16 cellular contexts compared by ENCODE assay signal in genomic region chr1:156136970-156137483, GRCh38. TPM values are rescaled to one million over a fixed set of nuclear protein-coding genes. Genes with fewer than 3 reads are reported as not detected.
DNase-seq lines count a peak whose midpoint lies in the region; ATAC-seq, FAIRE-seq and TF ChIP-seq lines count a peak whose summit lies in the region.
"Had no signal": no experiment of that assay in that cellular context is flagged by ENCODE, and none has a peak within 500 bp of the region (broad histone marks: within the 10 kb centered on the region; RNA-seq: fewer than 3 reads in every experiment).

No MANE protein-coding gene starts in this region.

- CTCF ChIA-PET in HepG2 (lab: Yijun Ruan, JAX; ENCODE audit: low intra/inter-chr PET ratio, low total read pairs), result interaction anchor here (0.7 kb wide), 1 partner anchor 47 kb away, joined by 3 read pairs; no protein-coding TSS in a partner anchor

- H3K36me3 Mint-ChIP-seq in type B pancreatic cell, result no peaks in the 10 kb centered on the region

- H3K27ac ChIP-seq in HepG2 (ENCODE audit: extremely low read length, insufficient read depth, low read length) (no peak overlapping the region), right lobe of liver (no peak overlapping the region), esophagus squamous epithelium (no peak overlapping the region)
- H3K27ac ChIP-seq: pancreas, SK-N-MC had no signal

- no peaks in the 10 kb centered on the region for H3K79me2 ChIP-seq in HepG2 (ENCODE audit: insufficient read depth, low read length)

- no peak overlapping the region for H3K27ac Mint-ChIP-seq in type B pancreatic cell
- H3K27ac Mint-ChIP-seq: activated CD8-positive, alpha-beta T cell treated with anti-CD3 and anti-CD28 coated beads, Interleukin-2, amount 10 ng/mL, durations not matched to agents 7 days and 5 days had no signal

- H3K4me2 ChIP-seq in HepG2 (ENCODE audit: low read depth, low read length), result no peak overlapping the region

- intact Hi-C loops in HepG2 (cut with micrococcal nuclease; ENCODE audit: unreplicated experiment), result no loop called here
- intact Hi-C loops in right lobe of liver (cut with DNase I), result loop anchor here in 1 of 2 donors (10.0 kb wide), 1 partner anchor 108 kb away; the partner anchor contains the start of genes BGLAP and PAQR6
- intact Hi-C loops in esophagus squamous epithelium (cut with DNase I), result loop anchor here (5.0 kb wide), 1 partner anchor 90 kb away; no protein-coding TSS in a partner anchor
- intact Hi-C loops in lower leg skin (cut with DNase I; ENCODE audit: low total_unique reads), result loop anchor here (10.0 kb wide), 1 partner anchor 188 kb away; no protein-coding TSS in a partner anchor

- TF ChIP-seq EP300 in HepG2 (IDR thresholded peaks at IDR 0.05; ENCODE audit: low read depth in 2 of 2, low read length in 2 of 2) (no peak), HepG2 (CRISPR knock-in tag; IDR thresholded peaks at IDR 0.05; ENCODE audit: borderline replicate concordance) (no peak)

- no peak overlapping the region for H3K4me3 Mint-ChIP-seq in type B pancreatic cell
- H3K4me3 Mint-ChIP-seq: activated CD8-positive, alpha-beta T cell treated with anti-CD3 and anti-CD28 coated beads, Interleukin-2, amount 10 ng/mL, durations not matched to agents 7 days and 5 days had no signal

- TF ChIP-seq CTCF in HepG2 (CRISPR knock-in tag; IDR thresholded peaks at IDR 0.05) (peak; percentile 29), right lobe of liver (IDR thresholded peaks at IDR 0.05) (no peak), astrocyte of the spinal cord (IDR thresholded peaks at IDR 0.05; ENCODE audit: low read depth, low read length) (peak; percentile 34), foreskin fibroblast (IDR thresholded peaks at IDR 0.05; ENCODE audit: low read depth, low read length) (peak; percentile 9), type B pancreatic cell (conservative IDR thresholded peaks at IDR 0.05) (peak; percentile 47), esophagus squamous epithelium (IDR thresholded peaks at IDR 0.05) (no peak), lower leg skin (IDR thresholded peaks at IDR 0.05) (no peak)

- in situ Hi-C loops in HepG2 (cut with HindIII; ENCODE audit: extremely low pct_ligation_motif_present, low pct_unique_long_range_greater_than_20kb) (no loop called here), astrocyte of the spinal cord (cut with HindIII; ENCODE audit: low sequenced_read_pairs) (no loop called here)

- no peak overlapping the region for H3K9ac ChIP-seq in HepG2 (ENCODE audit: insufficient read depth, low read depth, low read length)

- H3K36me3 ChIP-seq in HepG2 (replicated peaks in 1 of 2; ENCODE audit: control insufficient read depth in 1 of 2, insufficient read depth in 2 of 2, low read length in 2 of 2) (peaks cover 40 to 64% of the 10 kb centered on the region in 2 experiments; a peak in 4 of 5 replicates), right lobe of liver (peaks cover 15 to 63% (median 50%) of the 10 kb centered on the region in 4 donors), esophagus squamous epithelium (peaks cover 71 to 92% (median 73%) of the 10 kb centered on the region in 3 donors)

- H3K4me1 ChIP-seq in HepG2 (ENCODE audit: insufficient read depth, low read length) (peaks cover 12% of the 10 kb centered on the region), right lobe of liver (no peaks in the 10 kb centered on the region), esophagus squamous epithelium (peaks cover 6 to 40% (median 7%) of the 10 kb centered on the region in 3 donors)
- H3K4me1 ChIP-seq: pancreas had no signal

- H3K9me3 Mint-ChIP-seq in type B pancreatic cell, result no peaks in the 10 kb centered on the region

- 96% methylated on average over 4 of the region's 12 CpGs for WGBS in HepG2 (ENCODE audit: low lambda C conversion rate)
- 78% methylated on average over 7 of the region's 12 CpGs for WGBS in right lobe of liver (ENCODE audit: insufficient coverage, low coverage, low lambda C conversion rate, missing lambda C conversion rate)
- WGBS in esophagus squamous epithelium, 2 donors, result 90% methylated on average over 2 of the region's 12 CpGs; no CpG with 5 or more reads in 1 of the 2 donors
- 60 to 85% methylated on average over 8 to 12 of the region's 12 CpGs for WGBS in lower leg skin, 2 donors

- H3K9me3 ChIP-seq in HepG2 (ENCODE audit: low read length) (no peaks in the 10 kb centered on the region), right lobe of liver (no peaks in the 10 kb centered on the region), esophagus squamous epithelium (no peaks in the 10 kb centered on the region)
- H3K9me3 ChIP-seq: pancreas had no signal

- peak; percentile 12 for ATAC-seq in HepG2
- ATAC-seq in right lobe of liver, result no peak
- ATAC-seq in GM21529 (IDR thresholded peaks at IDR 0.05; ENCODE audit: unreplicated experiment), result no peak
- ATAC-seq: activated CD8-positive, alpha-beta T cell treated with anti-CD3 and anti-CD28 coated beads, Interleukin-2, amount 10 ng/mL, durations not matched to agents 7 days and 5 days; left colon; pancreas had no signal

- POLR2A ChIA-PET in HepG2 (lab: Yijun Ruan, JAX), result no interaction called here

- TF ChIP-seq POLR2A in HepG2 (IDR thresholded peaks at IDR 0.05; ENCODE audit: insufficient read depth in 1 of 2, low read depth in 2 of 2, low read length in 2 of 2) (no peak), right lobe of liver (IDR thresholded peaks at IDR 0.05) (no peak), esophagus squamous epithelium (IDR thresholded peaks at IDR 0.05) (no peak), lower leg skin (IDR thresholded peaks at IDR 0.05) (no peak)

- no peak overlapping the region for H2AFZ ChIP-seq in HepG2 (ENCODE audit: low read length)

- no peak for TF ChIP-seq RAD21 in HepG2 (CRISPR knock-in tag; IDR thresholded peaks at IDR 0.05)

- H3K27me3 ChIP-seq in HepG2 (ENCODE audit: control insufficient read depth in 1 of 2, insufficient read depth in 2 of 2, low read length in 2 of 2) (no peaks in the 10 kb centered on the region), right lobe of liver (no peaks in the 10 kb centered on the region), esophagus squamous epithelium (no peaks in the 10 kb centered on the region)
- H3K27me3 ChIP-seq: pancreas had no signal

- H4K20me1 ChIP-seq in HepG2 (ENCODE audit: insufficient read depth, low read length), result peaks cover 5% of the 10 kb centered on the region; the same call in 1 of the 2 replicates

- no peak for FAIRE-seq in HepG2 (lab: Jason Lieb, UNC)
- FAIRE-seq: D721Med, pancreas had no signal

- H3K27me3 Mint-ChIP-seq in type B pancreatic cell, result no peaks in the 10 kb centered on the region

- H3K4me3 ChIP-seq in HepG2 (replicated peaks in 1 of 3; ENCODE audit: insufficient read depth in 1 of 3, low read depth in 2 of 3, low read length in 3 of 3) (no peak overlapping the region), right lobe of liver (no peak overlapping the region), astrocyte of the spinal cord (ENCODE audit: low read depth, low read length) (no peak overlapping the region), foreskin fibroblast (ENCODE audit: low read depth in 1 of 2, low read length in 2 of 2) (no peak overlapping the region), esophagus squamous epithelium (no peak overlapping the region), lower leg skin (ENCODE audit: low read depth, poor library complexity, severe bottlenecking) (no peak overlapping the region)
- H3K4me3 ChIP-seq: pancreas, SK-N-MC, skin epidermis had no signal

- DNase-seq in HepG2 (ENCODE audit: low spot score) (no peak), right lobe of liver (no peak), astrocyte of the spinal cord (ENCODE audit: low read depth, low spot score) (no peak), foreskin fibroblast (no peak), type B pancreatic cell (ENCODE audit: extremely low spot score, unreplicated experiment) (no peak), esophagus squamous epithelium (lab: John Stamatoyannopoulos, UW) (no peak), lower leg skin (ENCODE audit: low spot score in 2 of 2) (no peak)
- DNase-seq: activated CD8-positive, alpha-beta T cell treated with anti-CD3 and anti-CD28 coated beads, Interleukin-2, amount 10 ng/mL, durations not matched to agents 7 days and 5 days; left colon; NCI-H1694; NCI-H446; pancreas had no signal

- BruUV-seq in HepG2 (replicated peaks; lab: Mats Ljungman, UMichigan), result no TSS peak

- peaks cover 15% of the 10 kb centered on the region for H3K4me1 Mint-ChIP-seq in type B pancreatic cell (ENCODE audit: unreplicated experiment)

RNA-seq across cellular contexts. Expression of gene SEMA4A, which starts 16.4 kb away (rescaled TPM):
- total RNA-seq in HepG2 (2016; rRNA removed; fragmentation: Illumina TruSeq; extraction: Trizol) (0.09 TPM in 1 of 2 replicates, not detected in the other), right lobe of liver (1 to 10 TPM in 4 of 6 experiments, under 1 TPM in 2; 0.62 to 2.6 (median 1.3) TPM), type B pancreatic cell (ENCODE audit: low replicate concordance) (7.1 and 12.9 TPM in 2 replicates), esophagus squamous epithelium (10 to 100 TPM; 21.4 to 36.6 (median 23.1) TPM), lower leg skin (10 to 100 TPM; 30.5 to 45.4 (median 41.4) TPM)
- total RNA-seq in HepG2 (2016; cell fraction: cytosol; rRNA removed; fragmentation: Illumina TruSeq; extraction: Trizol; ENCODE audit: low read depth), result not detected in 2 replicates
- total RNA-seq in HepG2 (2016; cell fraction: insoluble cytoplasmic fraction; rRNA removed; fragmentation: Illumina TruSeq; extraction: Trizol), result 0.15 TPM in 1 of 2 replicates, not detected in the other
- not detected in 2 replicates for total RNA-seq in HepG2 (2016; cell fraction: membrane; rRNA removed; fragmentation: Illumina TruSeq; extraction: Trizol)
- total RNA-seq in HepG2 (2016; cell fraction: nucleus; rRNA removed; fragmentation: Illumina TruSeq; extraction: Trizol), result 0.13 TPM in 1 of 2 replicates, not detected in the other
- 0.14 and 0.20 TPM in 2 replicates for polyA plus RNA-seq in HepG2 (2011; rRNA removed)
- 0.08 and 0.09 TPM in 2 replicates for polyA plus RNA-seq in HepG2 (2011; cell fraction: cytosol; rRNA removed)
- polyA plus RNA-seq in HepG2 (2011; cell fraction: nucleus; rRNA removed), result 0.21 and 0.61 TPM in 2 replicates
- 0.19 and 0.21 TPM in 2 replicates for polyA plus RNA-seq in HepG2 (2012)
- not detected in 2 replicates for polyA plus RNA-seq in HepG2 (2016; cell fraction: cytosol; fragmentation: Illumina TruSeq; extraction: Trizol; ENCODE audit: low read depth)
- 0.45 TPM in 1 of 2 replicates, not detected in the other for polyA plus RNA-seq in HepG2 (2016; cell fraction: insoluble cytoplasmic fraction; fragmentation: Illumina TruSeq; extraction: Trizol; ENCODE audit: low read depth)
- polyA plus RNA-seq in HepG2 (2016; cell fraction: membrane; fragmentation: Illumina TruSeq; extraction: Trizol; ENCODE audit: low read depth), result not detected in 2 replicates
- 0.15 TPM in 1 of 2 replicates, not detected in the other for polyA plus RNA-seq in HepG2 (2016; cell fraction: nucleus; fragmentation: Illumina TruSeq; extraction: Trizol; ENCODE audit: insufficient read depth, low read depth)
- 0.88 and 18.6 TPM in 2 replicates for polyA minus RNA-seq in HepG2 (2011; rRNA and poly(A)+ RNA removed; ENCODE audit: low replicate concordance)
- polyA minus RNA-seq in HepG2 (2011; cell fraction: cytosol; rRNA and poly(A)+ RNA removed), result not detected in 2 replicates
- 0.39 TPM in 1 of 2 replicates, not detected in the other for polyA minus RNA-seq in HepG2 (2011; cell fraction: nucleus; rRNA and poly(A)+ RNA removed)

RNA-seq across cellular contexts. Expression of gene LMNA, which starts 22.5 kb away (rescaled TPM):
- total RNA-seq in HepG2 (2016; rRNA removed; fragmentation: Illumina TruSeq; extraction: Trizol) (190 and 225 TPM in 2 replicates), right lobe of liver (100 to 1,000 TPM in 3 of 6 experiments, 10 to 100 TPM in 3; 79.4 to 129 (median 98.8) TPM), type B pancreatic cell (ENCODE audit: low replicate concordance) (141 and 400 TPM in 2 replicates), esophagus squamous epithelium (100 to 1,000 TPM; 322 to 480 (median 403) TPM), lower leg skin (100 to 1,000 TPM; 530 to 611 (median 555) TPM)
- 16.7 and 20.3 TPM in 2 replicates for total RNA-seq in HepG2 (2016; cell fraction: cytosol; rRNA removed; fragmentation: Illumina TruSeq; extraction: Trizol; ENCODE audit: low read depth)
- total RNA-seq in HepG2 (2016; cell fraction: insoluble cytoplasmic fraction; rRNA removed; fragmentation: Illumina TruSeq; extraction: Trizol), result 150 and 214 TPM in 2 replicates
- 22.8 and 26.6 TPM in 2 replicates for total RNA-seq in HepG2 (2016; cell fraction: membrane; rRNA removed; fragmentation: Illumina TruSeq; extraction: Trizol)
- 106 and 117 TPM in 2 replicates for total RNA-seq in HepG2 (2016; cell fraction: nucleus; rRNA removed; fragmentation: Illumina TruSeq; extraction: Trizol)
- 107 and 110 TPM in 2 replicates for polyA plus RNA-seq in HepG2 (2011; rRNA removed)
- polyA plus RNA-seq in HepG2 (2011; cell fraction: cytosol; rRNA removed), result 79.6 and 122 TPM in 2 replicates
- 236 and 366 TPM in 2 replicates for polyA plus RNA-seq in HepG2 (2011; cell fraction: nucleus; rRNA removed)
- 86.7 and 101 TPM in 2 replicates for polyA plus RNA-seq in HepG2 (2012)
- 11.1 and 13.2 TPM in 2 replicates for polyA plus RNA-seq in HepG2 (2016; cell fraction: cytosol; fragmentation: Illumina TruSeq; extraction: Trizol; ENCODE audit: low read depth)
- 143 and 179 TPM in 2 replicates for polyA plus RNA-seq in HepG2 (2016; cell fraction: insoluble cytoplasmic fraction; fragmentation: Illumina TruSeq; extraction: Trizol; ENCODE audit: low read depth)
- 12.6 and 16.9 TPM in 2 replicates for polyA plus RNA-seq in HepG2 (2016; cell fraction: membrane; fragmentation: Illumina TruSeq; extraction: Trizol; ENCODE audit: low read depth)
- 177 and 182 TPM in 2 replicates for polyA plus RNA-seq in HepG2 (2016; cell fraction: nucleus; fragmentation: Illumina TruSeq; extraction: Trizol; ENCODE audit: insufficient read depth, low read depth)
- 159 and 307 TPM in 2 replicates for polyA minus RNA-seq in HepG2 (2011; rRNA and poly(A)+ RNA removed; ENCODE audit: low replicate concordance)
- polyA minus RNA-seq in HepG2 (2011; cell fraction: cytosol; rRNA and poly(A)+ RNA removed), result 120 and 130 TPM in 2 replicates
- polyA minus RNA-seq in HepG2 (2011; cell fraction: nucleus; rRNA and poly(A)+ RNA removed), result 67.7 and 70.4 TPM in 2 replicates

RNA-seq across cellular contexts. Expression of gene MEX3A, which starts 54.8 kb away (rescaled TPM):
- total RNA-seq in HepG2 (2016; rRNA removed; fragmentation: Illumina TruSeq; extraction: Trizol), result 7.6 TPM in 2 replicates
- total RNA-seq in HepG2 (2016; cell fraction: cytosol; rRNA removed; fragmentation: Illumina TruSeq; extraction: Trizol; ENCODE audit: low read depth), result 1.4 and 2.5 TPM in 2 replicates
- 5.3 and 7.9 TPM in 2 replicates for total RNA-seq in HepG2 (2016; cell fraction: insoluble cytoplasmic fraction; rRNA removed; fragmentation: Illumina TruSeq; extraction: Trizol)
- 4.5 and 7.8 TPM in 2 replicates for total RNA-seq in HepG2 (2016; cell fraction: membrane; rRNA removed; fragmentation: Illumina TruSeq; extraction: Trizol)
- total RNA-seq in HepG2 (2016; cell fraction: nucleus; rRNA removed; fragmentation: Illumina TruSeq; extraction: Trizol), result 6.2 and 7.5 TPM in 2 replicates
- 9.0 and 9.1 TPM in 2 replicates for polyA plus RNA-seq in HepG2 (2011; rRNA removed)
- 7.3 and 8.1 TPM in 2 replicates for polyA plus RNA-seq in HepG2 (2011; cell fraction: cytosol; rRNA removed)
- polyA plus RNA-seq in HepG2 (2011; cell fraction: nucleus; rRNA removed), result 11.9 and 12.9 TPM in 2 replicates
- 4.3 and 9.1 TPM in 2 replicates for polyA plus RNA-seq in HepG2 (2012)
- 2.9 and 3.3 TPM in 2 replicates for polyA plus RNA-seq in HepG2 (2016; cell fraction: cytosol; fragmentation: Illumina TruSeq; extraction: Trizol; ENCODE audit: low read depth)
- 10.7 and 11.1 TPM in 2 replicates for polyA plus RNA-seq in HepG2 (2016; cell fraction: insoluble cytoplasmic fraction; fragmentation: Illumina TruSeq; extraction: Trizol; ENCODE audit: low read depth)
- polyA plus RNA-seq in HepG2 (2016; cell fraction: membrane; fragmentation: Illumina TruSeq; extraction: Trizol; ENCODE audit: low read depth), result 4.7 and 6.0 TPM in 2 replicates
- 14.7 and 15.4 TPM in 2 replicates for polyA plus RNA-seq in HepG2 (2016; cell fraction: nucleus; fragmentation: Illumina TruSeq; extraction: Trizol; ENCODE audit: insufficient read depth, low read depth)
- 2.3 and 13.0 TPM in 2 replicates for polyA minus RNA-seq in HepG2 (2011; rRNA and poly(A)+ RNA removed; ENCODE audit: low replicate concordance)
- polyA minus RNA-seq in HepG2 (2011; cell fraction: cytosol; rRNA and poly(A)+ RNA removed), result 10.6 and 11.8 TPM in 2 replicates
- polyA minus RNA-seq in HepG2 (2011; cell fraction: nucleus; rRNA and poly(A)+ RNA removed), result 4.1 and 6.2 TPM in 2 replicates
- total RNA-seq in right lobe of liver, result 1 to 10 TPM in 1 of 6 experiments, under 1 TPM in 5; 0.35 to 1.4 (median 0.83) TPM
- total RNA-seq in type B pancreatic cell (ENCODE audit: low replicate concordance), result 31.0 and 61.9 TPM in 2 replicates
- 1 to 10 TPM in 1 of 4 donors, under 1 TPM in 3; 0.15 to 1.4 (median 0.65) TPM for total RNA-seq in esophagus squamous epithelium
- 1 to 10 TPM in 1 of 4 donors, under 1 TPM in 3; 0.21 to 1.1 (median 0.67) TPM for total RNA-seq in lower leg skin

RNA-seq across cellular contexts. Expression of gene SLC25A44, which starts 56.9 kb away (rescaled TPM):
- 10.7 and 12.4 TPM in 2 replicates for total RNA-seq in HepG2 (2016; rRNA removed; fragmentation: Illumina TruSeq; extraction: Trizol)
- 2.6 and 3.8 TPM in 2 replicates for total RNA-seq in HepG2 (2016; cell fraction: cytosol; rRNA removed; fragmentation: Illumina TruSeq; extraction: Trizol; ENCODE audit: low read depth)
- 11.2 and 11.8 TPM in 2 replicates for total RNA-seq in HepG2 (2016; cell fraction: insoluble cytoplasmic fraction; rRNA removed; fragmentation: Illumina TruSeq; extraction: Trizol)
- total RNA-seq in HepG2 (2016; cell fraction: membrane; rRNA removed; fragmentation: Illumina TruSeq; extraction: Trizol), result 11.4 and 14.2 TPM in 2 replicates
- total RNA-seq in HepG2 (2016; cell fraction: nucleus; rRNA removed; fragmentation: Illumina TruSeq; extraction: Trizol), result 8.0 and 11.8 TPM in 2 replicates
- polyA plus RNA-seq in HepG2 (2011; rRNA removed), result 13.4 and 14.3 TPM in 2 replicates
- polyA plus RNA-seq in HepG2 (2011; cell fraction: cytosol; rRNA removed), result 9.3 and 10.2 TPM in 2 replicates
- polyA plus RNA-seq in HepG2 (2011; cell fraction: nucleus; rRNA removed), result 16.0 and 19.8 TPM in 2 replicates
- polyA plus RNA-seq in HepG2 (2012), result 13.1 and 13.9 TPM in 2 replicates
- 2.3 TPM in 2 replicates for polyA plus RNA-seq in HepG2 (2016; cell fraction: cytosol; fragmentation: Illumina TruSeq; extraction: Trizol; ENCODE audit: low read depth)
- polyA plus RNA-seq in HepG2 (2016; cell fraction: insoluble cytoplasmic fraction; fragmentation: Illumina TruSeq; extraction: Trizol; ENCODE audit: low read depth), result 14.4 and 18.0 TPM in 2 replicates
- 11.1 and 12.7 TPM in 2 replicates for polyA plus RNA-seq in HepG2 (2016; cell fraction: membrane; fragmentation: Illumina TruSeq; extraction: Trizol; ENCODE audit: low read depth)
- polyA plus RNA-seq in HepG2 (2016; cell fraction: nucleus; fragmentation: Illumina TruSeq; extraction: Trizol; ENCODE audit: insufficient read depth, low read depth), result 18.3 and 20.7 TPM in 2 replicates
- polyA minus RNA-seq in HepG2 (2011; rRNA and poly(A)+ RNA removed; ENCODE audit: low replicate concordance), result 12.6 and 66.8 TPM in 2 replicates
- polyA minus RNA-seq in HepG2 (2011; cell fraction: cytosol; rRNA and poly(A)+ RNA removed), result 4.2 and 6.0 TPM in 2 replicates
- polyA minus RNA-seq in HepG2 (2011; cell fraction: nucleus; rRNA and poly(A)+ RNA removed), result 5.8 and 9.9 TPM in 2 replicates
- 10 to 100 TPM; 19.1 to 30.5 (median 20.0) TPM for total RNA-seq in right lobe of liver
- 18.6 and 21.8 TPM in 2 replicates for total RNA-seq in type B pancreatic cell (ENCODE audit: low replicate concordance)
- 10 to 100 TPM; 10.5 to 17.7 (median 15.7) TPM for total RNA-seq in esophagus squamous epithelium
- 10 to 100 TPM; 11.3 to 15.3 (median 13.3) TPM for total RNA-seq in lower leg skin

Comparison
In these comparisons a context has a peak if more than half of its experiments do, and no peak if none do; other contexts are left out.
1. CTCF ChIP-seq: peak in HepG2 (single experiment), astrocyte of the spinal cord (single experiment), foreskin fibroblast (single experiment) and type B pancreatic cell (single experiment); none in right lobe of liver (0 of 4), esophagus squamous epithelium (0 of 6) and lower leg skin (0 of 3).